ENCODE assay signal across 16 cellular contexts in the genomic region with DNA sequence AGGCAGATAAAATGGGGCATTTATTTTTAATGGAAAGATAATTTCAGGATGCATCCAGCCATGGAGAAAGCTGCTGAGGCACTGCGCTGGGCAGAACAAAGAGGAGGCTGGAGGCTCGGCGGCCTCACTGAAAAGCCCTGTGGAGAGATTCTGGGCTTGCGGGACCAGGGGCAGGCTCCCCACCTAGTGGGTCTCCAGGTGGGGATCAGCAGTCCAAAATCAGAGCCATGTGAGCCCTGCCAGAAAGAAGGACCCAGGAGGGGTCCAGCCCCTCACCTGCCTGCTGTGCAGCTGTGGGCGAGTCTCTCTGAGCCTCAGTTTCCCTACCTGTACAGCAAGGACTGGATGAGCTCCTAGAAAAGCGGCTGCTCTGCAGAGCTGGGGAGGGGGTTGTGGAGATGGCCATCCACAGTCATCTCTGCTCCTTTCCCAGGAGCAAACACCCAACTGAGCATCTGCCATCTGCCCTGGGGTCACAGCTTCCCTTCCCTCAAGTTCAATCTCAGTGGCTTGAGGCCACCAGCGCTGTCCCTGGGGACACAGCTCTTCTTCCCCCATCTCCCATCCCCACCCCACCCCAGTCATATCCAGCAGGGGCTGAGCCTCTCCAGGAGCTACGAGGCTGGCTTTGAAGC. TPM values are rescaled to one million over a fixed set of nuclear protein-coding genes. Genes with fewer than 3 reads are reported as not detected.
"Had no signal": no experiment of that assay in that cellular context is flagged by ENCODE, and none has a peak within 500 bp of the region (broad histone marks: within the 10 kb centered on the region; RNA-seq: fewer than 3 reads in every experiment).

No MANE protein-coding gene starts in this region.

- H3K4me1 Mint-ChIP-seq: activated B cell treated with CpG ODN at 0.5 μM for 24 hours; activated CD4-positive, alpha-beta T cell treated with anti-CD3 and anti-CD28 coated beads, Interleukin-2, amount 10 ng/mL, durations not matched to agents 7 days and 5 days had no signal

- ATAC-seq: activated naive CD4-positive, alpha-beta T cell treated with anti-CD3 and anti-CD28 coated beads, Interleukin-2, amount 50 U/mL, for 72 hours; esophagus mucosa; left lung; SK-N-SH treated with all-trans-retinoic acid at 6 μM for 48 hours had no signal

- H3K36me3 Mint-ChIP-seq: activated naive CD4-positive, alpha-beta T cell treated with anti-CD3 and anti-CD28 coated beads, Interleukin-2, amount 50 U/mL, for 72 hours; type B pancreatic cell had no signal

- DNase-seq: activated B cell treated with CpG ODN at 0.5 μM for 24 hours; activated CD4-positive, alpha-beta T cell treated with anti-CD3 and anti-CD28 coated beads, Interleukin-2, amount 10 ng/mL, durations not matched to agents 7 days and 5 days; amniotic stem cell; mesenchymal stem cell; stimulated activated CD4-positive, alpha-beta T cell treated with anti-CD3 and anti-CD28 coated beads, Interleukin-12 subunit alpha, Interleukin-12 subunit beta, amount 100 ng/mL, for 4 hours; stimulated activated naive CD4-positive, alpha-beta T cell treated with Interleukin-2 at 50 U/mL for 16 hours had no signal

- H3K9me3 ChIP-seq: left lung, neutrophil had no signal

- H3K4me1 ChIP-seq: left lung had no signal

- H3K36me3 ChIP-seq: left lung, neutrophil had no signal

- H3K27ac ChIP-seq: dorsolateral prefrontal cortex, left lung, neutrophil had no signal

- H3K4me3 Mint-ChIP-seq: activated B cell treated with CpG ODN at 0.5 μM for 24 hours; activated CD4-positive, alpha-beta T cell treated with anti-CD3 and anti-CD28 coated beads, Interleukin-2, amount 10 ng/mL, durations not matched to agents 7 days and 5 days; T-helper 1 cell treated with Interleukin-12 subunit alpha and Interleukin-12 subunit beta and Interleukin-4 antibody, amounts not matched to agents 30 μg/mL and 1 μg/mL, for 36 hours; type B pancreatic cell had no signal

- H3K27ac Mint-ChIP-seq: activated B cell treated with CpG ODN at 0.5 μM for 24 hours; activated CD4-positive, alpha-beta T cell treated with anti-CD3 and anti-CD28 coated beads, Interleukin-2, amount 10 ng/mL, durations not matched to agents 7 days and 5 days; activated naive CD4-positive, alpha-beta T cell treated with anti-CD3 and anti-CD28 coated beads, Interleukin-2, amount 50 U/mL, for 72 hours; T-helper 1 cell treated with Interleukin-12 subunit alpha and Interleukin-12 subunit beta and Interleukin-4 antibody, amounts not matched to agents 30 μg/mL and 1 μg/mL, for 36 hours; type B pancreatic cell had no signal

- H3K9me3 Mint-ChIP-seq: activated B cell treated with CpG ODN at 0.5 μM for 24 hours; activated CD4-positive, alpha-beta T cell treated with anti-CD3 and anti-CD28 coated beads, Interleukin-2, amount 10 ng/mL, durations not matched to agents 7 days and 5 days; activated naive CD4-positive, alpha-beta T cell treated with anti-CD3 and anti-CD28 coated beads, Interleukin-2, amount 50 U/mL, for 72 hours; T-helper 1 cell treated with Interleukin-12 subunit alpha and Interleukin-12 subunit beta and Interleukin-4 antibody, amounts not matched to agents 30 μg/mL and 1 μg/mL, for 36 hours; type B pancreatic cell had no signal

- H3K4me3 ChIP-seq: dorsolateral prefrontal cortex, left lung had no signal

- H3K27me3 ChIP-seq: neutrophil had no signal

- H3K27me3 Mint-ChIP-seq: activated CD4-positive, alpha-beta T cell treated with anti-CD3 and anti-CD28 coated beads, Interleukin-2, amount 10 ng/mL, durations not matched to agents 7 days and 5 days had no signal

RNA-seq across cellular contexts. Expression of a gene that starts 23.8 kb away (rescaled TPM):
- total RNA-seq: activated B cell treated with CpG ODN at 0.5 μM for 24 hours; activated CD4-positive, alpha-beta T cell treated with anti-CD3 and anti-CD28 coated beads, Interleukin-2, amount 10 ng/mL, durations not matched to agents 7 days and 5 days; activated CD8-positive, alpha-beta memory T cell treated with anti-CD3 and anti-CD28 coated beads for 36 hours; activated naive CD4-positive, alpha-beta T cell treated with anti-CD3 and anti-CD28 coated beads, Interleukin-2, amount 50 U/mL, for 72 hours; esophagus mucosa; glomerular endothelial cell; left lung had no signal

RNA-seq across cellular contexts. Expression of a gene that starts 48.8 kb away (rescaled TPM):
- total RNA-seq: activated B cell treated with CpG ODN at 0.5 μM for 24 hours; activated CD4-positive, alpha-beta T cell treated with anti-CD3 and anti-CD28 coated beads, Interleukin-2, amount 10 ng/mL, durations not matched to agents 7 days and 5 days; activated CD8-positive, alpha-beta memory T cell treated with anti-CD3 and anti-CD28 coated beads for 36 hours; esophagus mucosa had no signal
